In the genomic region with DNA sequence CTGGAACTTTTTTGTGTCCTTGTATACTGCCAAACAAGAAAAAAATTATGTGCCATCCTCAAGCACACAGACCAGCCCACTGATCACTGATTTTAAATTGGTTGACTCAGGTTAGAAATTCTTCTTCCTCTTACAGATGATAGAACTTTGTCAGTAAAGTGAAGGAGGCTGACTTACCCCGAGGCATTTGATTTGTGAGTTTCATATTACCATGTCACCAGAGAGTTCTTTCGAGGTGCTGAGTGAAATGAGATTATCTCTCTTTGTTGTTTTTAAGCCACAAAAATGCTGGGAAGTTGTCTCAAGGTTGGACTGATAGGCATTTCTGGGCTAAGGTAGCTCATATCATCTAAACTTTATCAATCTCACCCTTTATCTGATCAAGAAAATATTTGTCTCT, we compare ENCODE assay signal across 27 cellular contexts.
"Had no signal": no experiment of that assay in that cellular context is flagged by ENCODE, and none has a peak within 500 bp of the region (broad histone marks: within the 10 kb centered on the region; RNA-seq: fewer than 3 reads in every experiment).

No MANE protein-coding gene starts in this region.

- H3K27ac ChIP-seq: ascending aorta, coronary artery, dorsolateral prefrontal cortex, gastroesophageal sphincter, left lung, lower lobe of right lung, right atrium auricular region, thoracic aorta, WERI-Rb-1 had no signal

- H3K36me3 ChIP-seq: ascending aorta, gastroesophageal sphincter, left lung, lower lobe of right lung, right atrium auricular region, thoracic aorta, WERI-Rb-1 had no signal

- H3K9me3 ChIP-seq: ascending aorta, gastroesophageal sphincter, left lung, lower lobe of right lung, right atrium auricular region, thoracic aorta had no signal

- H3K9me3 Mint-ChIP-seq: activated naive CD4-positive, alpha-beta T cell treated with anti-CD3 and anti-CD28 coated beads for 36 hours; activated naive CD8-positive, alpha-beta T cell treated with anti-CD3 and anti-CD28 coated beads for 36 hours; brain; natural killer cell treated with Interleukin-12 subunit alpha and Interleukin-12 subunit beta and Interleukin-15 and Interleukin-18, amount 100 ng/mL, for 72 hours; stimulated activated naive CD8-positive, alpha-beta T cell treated with anti-CD3 and anti-CD28 coated beads, Interleukin-15, Interleukin-2, amounts not matched to agents 100 ng/mL and 50 ng/mL, for 24 hours; T-helper 1 cell treated with Interleukin-12 subunit alpha and Interleukin-12 subunit beta and Interleukin-4 antibody, amounts not matched to agents 30 μg/mL and 1 μg/mL, for 36 hours had no signal

- H3K36me3 Mint-ChIP-seq: activated naive CD8-positive, alpha-beta T cell treated with anti-CD3 and anti-CD28 coated beads for 36 hours; brain; natural killer cell treated with Interleukin-12 subunit alpha and Interleukin-12 subunit beta and Interleukin-15 and Interleukin-18, amount 100 ng/mL, for 72 hours had no signal

- H3K4me1 ChIP-seq: ascending aorta, gastroesophageal sphincter, left lung, lower lobe of right lung, right atrium auricular region had no signal

- H3K4me3 ChIP-seq: ascending aorta, coronary artery, dorsolateral prefrontal cortex, gastroesophageal sphincter, left lung, lower lobe of right lung, right atrium auricular region, thoracic aorta had no signal

- ATAC-seq: activated CD4-positive, CD25-positive, alpha-beta regulatory T cell treated with anti-CD3 and anti-CD28 coated beads, Interleukin-2, amount 50 U/mL, for 24 hours; gastroesophageal sphincter; left lung; lower lobe of right lung; natural killer cell treated with Interleukin-12 subunit alpha and Interleukin-12 subunit beta and Interleukin-15 and Interleukin-18, amount 100 ng/mL, for 72 hours had no signal

- H3K27me3 ChIP-seq: ascending aorta, gastroesophageal sphincter, left lung, right atrium auricular region had no signal

- DNase-seq: activated CD4-positive, alpha-beta T cell treated with anti-CD3 and anti-CD28 coated beads for 48 hours; activated CD4-positive, alpha-beta T cell treated with anti-CD3 and anti-CD28 coated beads, Interleukin-2, amount 50 U/mL, for 48 hours; activated CD8-positive, alpha-beta memory T cell treated with anti-CD3 and anti-CD28 coated beads for 24 hours; activated effector memory CD4-positive, alpha-beta T cell treated with anti-CD3 and anti-CD28 coated beads, Interleukin-2, amount 50 U/mL, for 16 hours; activated naive CD4-positive, alpha-beta T cell treated with anti-CD3 and anti-CD28 coated beads for 36 hours; activated naive CD8-positive, alpha-beta T cell treated with anti-CD3 and anti-CD28 coated beads for 36 hours; dorsolateral prefrontal cortex; effector memory CD4-positive, alpha-beta T cell; erythroblast; head of caudate nucleus; hippocampal formation; left lung; lower lobe of right lung; mesenchymal stem cell; stimulated activated CD4-positive, alpha-beta T cell treated with anti-CD3 and anti-CD28 coated beads, Interleukin-2, amount 100 ng/mL, for 48 hours; T1000; WERI-Rb-1 had no signal

- H3K4me3 Mint-ChIP-seq: activated naive CD4-positive, alpha-beta T cell treated with anti-CD3 and anti-CD28 coated beads for 36 hours; activated naive CD8-positive, alpha-beta T cell treated with anti-CD3 and anti-CD28 coated beads for 36 hours; brain; natural killer cell treated with Interleukin-12 subunit alpha and Interleukin-12 subunit beta and Interleukin-15 and Interleukin-18, amount 100 ng/mL, for 72 hours; stimulated activated naive CD8-positive, alpha-beta T cell treated with anti-CD3 and anti-CD28 coated beads, Interleukin-15, Interleukin-2, amounts not matched to agents 100 ng/mL and 50 ng/mL, for 24 hours; T-helper 1 cell treated with Interleukin-12 subunit alpha and Interleukin-12 subunit beta and Interleukin-4 antibody, amounts not matched to agents 30 μg/mL and 1 μg/mL, for 36 hours had no signal

- H3K27me3 Mint-ChIP-seq: activated naive CD8-positive, alpha-beta T cell treated with anti-CD3 and anti-CD28 coated beads for 36 hours; natural killer cell treated with Interleukin-12 subunit alpha and Interleukin-12 subunit beta and Interleukin-15 and Interleukin-18, amount 100 ng/mL, for 72 hours had no signal

- H3K27ac Mint-ChIP-seq: activated naive CD4-positive, alpha-beta T cell treated with anti-CD3 and anti-CD28 coated beads for 36 hours; activated naive CD8-positive, alpha-beta T cell treated with anti-CD3 and anti-CD28 coated beads for 36 hours; brain; natural killer cell treated with Interleukin-12 subunit alpha and Interleukin-12 subunit beta and Interleukin-15 and Interleukin-18, amount 100 ng/mL, for 72 hours; stimulated activated naive CD8-positive, alpha-beta T cell treated with anti-CD3 and anti-CD28 coated beads, Interleukin-15, Interleukin-2, amounts not matched to agents 100 ng/mL and 50 ng/mL, for 24 hours; T-helper 1 cell treated with Interleukin-12 subunit alpha and Interleukin-12 subunit beta and Interleukin-4 antibody, amounts not matched to agents 30 μg/mL and 1 μg/mL, for 36 hours had no signal
